8 cellular contexts compared by ENCODE assay signal in genomic region chr1:36463773-36464604, GRCh38. TPM values are rescaled to one million over a fixed set of nuclear protein-coding genes. Genes with fewer than 3 reads are reported as not detected.
DNase-seq lines count a peak whose midpoint lies in the region; ATAC-seq and TF ChIP-seq lines count a peak whose summit lies in the region.

Gene MRPS15 (minus strand): TSS chr1:36464384. CDS start chr1:36464275, 109 bp downstream.

- ATAC-seq in GM18498 (IDR thresholded peaks at IDR 0.05; ENCODE audit: unreplicated experiment) (peak; percentile 87), HG02938 (IDR thresholded peaks at IDR 0.05; ENCODE audit: unreplicated experiment) (peak; percentile 91)

- peaks cover 23% of the 10 kb centered on the region for H3K36me3 ChIP-seq in right atrium auricular region
- H3K36me3 ChIP-seq in uterus: no peaks in the 10 kb centered on the region

- H3K4me3 ChIP-seq in right atrium auricular region (peak within 1 kb of the TSS; percentile 93 to 99), uterus (peak within 1 kb of the TSS; percentile 83 to 91)

- no peaks in the 10 kb centered on the region for H3K27me3 ChIP-seq in right atrium auricular region
- H3K27me3 ChIP-seq in uterus: no peaks in the 10 kb centered on the region

- H3K9me3 ChIP-seq in right atrium auricular region: no peaks in the 10 kb centered on the region
- H3K9me3 ChIP-seq in uterus: no peaks in the 10 kb centered on the region

- peaks cover 0 to 20% of the 10 kb centered on the region in 2 donors for H3K4me1 ChIP-seq in right atrium auricular region
- H3K4me1 ChIP-seq in uterus: peaks cover 0 to 3% of the 10 kb centered on the region in 2 donors

- intact Hi-C loops in uterus (cut with DNase I; ENCODE audit: low total_unique reads): no loop called here

- H3K27ac ChIP-seq in right atrium auricular region (peak within 1 kb of the TSS; percentile 92 to 96), uterus (peak within 1 kb of the TSS; percentile 92 to 94)

- TF ChIP-seq CTCF in right atrium auricular region (IDR thresholded peaks at IDR 0.05) (no peak), uterus (IDR thresholded peaks at IDR 0.05) (peak in 1 of 4 experiments; percentile 5)

- DNase-seq in NCI-H187 (lab: John Stamatoyannopoulos, UW) (peak; percentile 82 to 84), T-helper 2 cell (peak; percentile 71 to 96 (median 90)), anterior cingulate cortex (lab: John Stamatoyannopoulos, UW) (peak; percentile 49 to 98 (median 93)), right atrium auricular region (ENCODE audit: low spot score) (peak; percentile 97), pulmonary artery endothelial cell (ENCODE audit: low read depth, low spot score) (peak; percentile 78), uterus (peak; percentile 96 to 97)

- TF ChIP-seq POLR2A in uterus (IDR thresholded peaks at IDR 0.05): peak; percentile 85 to 86

RNA-seq across cellular contexts. Expression of gene MRPS15, which starts in this region (rescaled TPM):
- total RNA-seq in right atrium auricular region (10 to 100 TPM; 81.4 to 93.4 TPM), pulmonary artery endothelial cell (92.1 and 102 TPM in 2 replicates), uterus (10 to 100 TPM; 25.0 to 43.5 (median 36.3) TPM)

Comparison
In these comparisons a context has a peak if more than half of its experiments do, and no peak if none do; other contexts are left out.
1. Peak in every context shown above with its lines: DNase-seq, ATAC-seq, H3K4me3 ChIP-seq and H3K27ac ChIP-seq.